ENCODE assay signal across 10 cellular contexts in genomic region chr15:99076109-99076508, GRCh38. TPM values are rescaled to one million over a fixed set of nuclear protein-coding genes. Genes with fewer than 3 reads are reported as not detected.
DNase-seq lines count a peak whose midpoint lies in the region; ATAC-seq and TF ChIP-seq lines count a peak whose summit lies in the region.
"Had no signal": no experiment of that assay in that cellular context is flagged by ENCODE, and none has a peak within 500 bp of the region (broad histone marks: within the 10 kb centered on the region; RNA-seq: fewer than 3 reads in every experiment).

No MANE protein-coding gene starts in this region.

- in situ Hi-C loops in brain microvascular endothelial cell (cut with HindIII; ENCODE audit: low pct_ligation_motif_present, low sequenced_read_pairs): no loop called here

- no peak for TF ChIP-seq POLR2A in heart left ventricle (IDR thresholded peaks at IDR 0.05)
- no peak for TF ChIP-seq POLR2A in stomach (IDR thresholded peaks at IDR 0.05)

- TF ChIP-seq EP300 in stomach (IDR thresholded peaks at IDR 0.05): no peak

- H3K9me3 Mint-ChIP-seq in IgD-negative memory B cell (no peaks in the 10 kb centered on the region), brain (peaks cover 0 to 3% (median 0%) of the 10 kb centered on the region in 5 experiments)

- H3K4me1 Mint-ChIP-seq in IgD-negative memory B cell (peaks cover 4 to 9% (median 7%) of the 10 kb centered on the region in 3 donors), brain (peaks cover 16% of the 10 kb centered on the region)

- H3K27ac ChIP-seq in heart right ventricle (no peak overlapping the region), heart left ventricle (no peak overlapping the region), stomach (peak overlapping the region in 3 of 5 donors; percentile 18 to 64 (median 32)), brain microvascular endothelial cell (no peak overlapping the region)
- H3K27ac ChIP-seq: C4-2B had no signal

- ATAC-seq in heart right ventricle: peak in 1 of 8 donors; percentile 24
- ATAC-seq in heart left ventricle: no peak

- H3K9me3 ChIP-seq in heart right ventricle: no peaks in the 10 kb centered on the region
- no peaks in the 10 kb centered on the region for H3K9me3 ChIP-seq in heart left ventricle
- H3K9me3 ChIP-seq in stomach: no peaks in the 10 kb centered on the region

- no peaks in the 10 kb centered on the region for H3K36me3 Mint-ChIP-seq in IgD-negative memory B cell
- H3K36me3 Mint-ChIP-seq in brain: no peaks in the 10 kb centered on the region

- H3K4me3 Mint-ChIP-seq in IgD-negative memory B cell (peak overlapping the region in 3 of 4 donors; percentile 72 to 92 (median 91)), brain (peak overlapping the region in 4 of 5 experiments; percentile 78 to 87 (median 82))

- peaks cover 10% of the 10 kb centered on the region for H3K27me3 Mint-ChIP-seq in IgD-negative memory B cell
- peaks cover 4% of the 10 kb centered on the region for H3K27me3 Mint-ChIP-seq in brain

- no peak overlapping the region for H3K27ac Mint-ChIP-seq in IgD-negative memory B cell
- H3K27ac Mint-ChIP-seq in brain: no peak overlapping the region

- DNase-seq in heart right ventricle (no peak), heart left ventricle (no peak), stomach (no peak), NCI-H2029 (lab: John Stamatoyannopoulos, UW) (no peak), brain microvascular endothelial cell (no peak), NCI-H1092 treated with DMSO at 0.1 percent for 48 hours (lab: John Stamatoyannopoulos, UW) (no peak)
- DNase-seq: effector CD4-positive, alpha-beta T cell had no signal

- H3K4me3 ChIP-seq in heart right ventricle (peak overlapping the region in 7 of 10 donors; percentile 15 to 50 (median 44)), heart left ventricle (peak overlapping the region in 4 of 12 donors; percentile 41 to 54 (median 49)), stomach (peak overlapping the region in 2 of 4 donors; percentile 27 to 32), brain microvascular endothelial cell (ENCODE audit: low read depth, low read length) (no peak overlapping the region)

- H3K27me3 ChIP-seq in heart right ventricle (no peaks in the 10 kb centered on the region), heart left ventricle (no peaks in the 10 kb centered on the region), stomach (no peaks in the 10 kb centered on the region), brain microvascular endothelial cell (replicated peaks) (no peaks in the 10 kb centered on the region)

- no peaks in the 10 kb centered on the region for H3K36me3 ChIP-seq in heart right ventricle
- no peaks in the 10 kb centered on the region for H3K36me3 ChIP-seq in heart left ventricle
- no peaks in the 10 kb centered on the region for H3K36me3 ChIP-seq in stomach
- H3K36me3 ChIP-seq in brain microvascular endothelial cell (replicated peaks): no peaks in the 10 kb centered on the region

- WGBS in heart right ventricle, 2 donors: 69 to 70% methylated on average over 2 of the region's 2 CpGs
- 51 to 79% (median 73%) methylated on average over 2 of the region's 2 CpGs for WGBS in heart left ventricle, 4 donors
- 35 to 51% (median 49%) methylated on average over 2 of the region's 2 CpGs for WGBS in stomach, 5 donors

- no peak for TF ChIP-seq CTCF in heart right ventricle (IDR thresholded peaks at IDR 0.05)
- no peak for TF ChIP-seq CTCF in heart left ventricle (IDR thresholded peaks at IDR 0.05)
- no peak for TF ChIP-seq CTCF in brain (conservative IDR thresholded peaks at IDR 0.05)
- TF ChIP-seq CTCF in stomach (IDR thresholded peaks at IDR 0.05): no peak
- no peak for TF ChIP-seq CTCF in brain microvascular endothelial cell (IDR thresholded peaks at IDR 0.05; ENCODE audit: low read depth, low read length, missing control alignments)

- intact Hi-C loops in heart right ventricle (cut with DNase I): loop anchor here (1.0 to 10.0 kb wide), 14 partner anchors 131 to 634 kb away; partner anchors contain the start of gene IGF1R (in 3 of the 10)
- intact Hi-C loops in heart left ventricle (cut with DNase I): loop anchor here (1.0 to 10.0 kb wide), 12 partner anchors 299 to 634 kb away; partner anchors contain the start of gene IGF1R (in 2 of the 10)
- intact Hi-C loops in stomach (cut with DNase I; ENCODE audit: low total_unique reads): loop anchor here (10.0 kb wide), 1 partner anchor 631 kb away; no protein-coding TSS in a partner anchor

- peaks cover 0 to 9% (median 0%) of the 10 kb centered on the region in 9 donors for H3K4me1 ChIP-seq in heart right ventricle
- H3K4me1 ChIP-seq in heart left ventricle: peaks cover 0 to 4% (median 0%) of the 10 kb centered on the region in 12 donors
- H3K4me1 ChIP-seq in stomach: peaks cover 0 to 4% (median 0%) of the 10 kb centered on the region in 4 donors

RNA-seq across cellular contexts. Expression of gene SYNM, which starts 28.8 kb away (rescaled TPM):
- total RNA-seq in heart right ventricle (100 to 1,000 TPM; 256 to 456 (median 357) TPM), heart left ventricle (100 to 1,000 TPM; 197 to 455 (median 311) TPM), stomach (100 to 1,000 TPM in 4 of 5 donors, 10 to 100 TPM in 1; 71.3 to 469 (median 235) TPM)
- polyA plus RNA-seq in heart right ventricle (100 to 1,000 TPM in 1 of 2 donors, 10 to 100 TPM in 1; 59.4 to 103 TPM), heart left ventricle (100 to 1,000 TPM; 113 to 154 TPM), IgD-negative memory B cell (not detected), brain (ENCODE audit: insufficient read depth, low read depth, low replicate concordance) (20.2 TPM), stomach (10 to 100 TPM in 1 of 3 donors, 1 to 10 TPM in 2; 4.0 to 88.7 (median 5.7) TPM)

Comparison
In these comparisons a context has a peak if more than half of its experiments do, and no peak if none do; other contexts are left out.
1. H3K27ac ChIP-seq: peak in stomach (3 of 5); none in heart right ventricle (0 of 10), heart left ventricle (0 of 12) and brain microvascular endothelial cell (single experiment).